Comparison of ENCODE assay signal across 1 cellular context in the genomic region with DNA sequence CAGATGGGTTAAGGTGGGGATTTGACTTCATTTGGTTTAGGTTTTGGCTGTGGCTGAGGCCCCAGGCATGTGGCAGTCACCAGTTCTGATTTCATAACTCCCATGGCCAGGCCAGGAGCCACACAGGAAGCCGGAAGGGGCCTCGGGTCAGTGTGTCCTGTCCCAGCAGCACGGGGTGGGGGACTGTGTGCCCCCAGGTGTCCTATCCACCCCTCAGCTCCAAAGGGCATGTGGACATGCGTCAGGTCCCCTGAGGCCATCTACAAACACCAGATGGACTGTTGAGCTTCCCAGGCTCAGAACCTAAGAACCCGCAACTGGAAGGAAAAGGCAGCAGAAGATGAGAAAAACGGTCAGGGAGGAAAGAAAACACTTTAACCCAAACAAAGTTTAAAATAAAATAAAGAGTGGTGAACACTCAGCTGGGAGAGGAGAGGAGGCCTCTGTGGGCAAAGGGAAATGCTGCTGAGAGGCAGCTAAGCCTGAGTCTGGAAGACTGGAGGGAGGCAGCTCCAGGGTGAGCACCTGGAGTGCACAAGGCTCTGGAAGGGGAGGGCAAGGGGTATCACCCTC.
TF ChIP-seq lines count a peak whose summit lies in the region.

No MANE protein-coding gene starts in this region.

TF ChIP-seq in IMR-90, 13 proteins besides CTCF, POLR2A, EP300 and RAD21 (continued from another document):
- TF ChIP-seq ELK1 (IDR thresholded peaks at IDR 0.05; ENCODE audit: borderline replicate concordance, low read depth, low read length) (no peak), CEBPB (IDR thresholded peaks at IDR 0.05; ENCODE audit: low read depth, low read length) (no peak), RFX5 (IDR thresholded peaks at IDR 0.05; ENCODE audit: low read depth, low read length) (no peak), NFE2L2 (IDR thresholded peaks at IDR 0.05; ENCODE audit: low read depth, low read length) (no peak), MXI1 (IDR thresholded peaks at IDR 0.05; ENCODE audit: borderline replicate concordance, low read depth, low read length) (no peak), RCOR1 (IDR thresholded peaks at IDR 0.05; ENCODE audit: insufficient replicate concordance, low read length) (no peak), MAFK (IDR thresholded peaks at IDR 0.05; ENCODE audit: low read depth, low read length) (no peak), CHD1 (IDR thresholded peaks at IDR 0.05; ENCODE audit: low read depth, low read length) (no peak), SMC3 (IDR thresholded peaks at IDR 0.05; ENCODE audit: low read depth, low read length) (no peak)
